Comparison of ENCODE assay signal across 2 cellular contexts in the genomic region with DNA sequence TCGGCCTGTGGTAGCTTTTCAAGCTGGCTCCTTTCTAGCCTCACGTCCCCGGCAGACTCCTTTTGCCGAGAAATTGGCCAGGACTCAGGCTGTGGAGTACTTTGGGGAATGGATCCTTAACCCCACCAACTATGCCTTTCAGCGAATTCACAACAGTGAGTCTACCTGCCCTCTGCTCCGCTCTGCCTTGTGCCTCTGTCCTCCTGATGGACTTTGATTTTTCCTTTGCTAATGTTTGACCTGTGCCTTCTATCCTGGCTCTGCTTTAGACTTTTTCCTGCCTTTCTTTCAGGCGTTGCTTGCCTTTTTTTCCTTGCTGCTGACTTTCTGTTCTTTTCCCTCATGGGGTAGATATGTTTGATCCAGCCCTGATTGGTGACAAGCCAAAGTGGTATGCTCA.
TF ChIP-seq lines count a peak whose summit lies in the region.

No MANE protein-coding gene starts in this region.

TF ChIP-seq in IMR-90, 13 proteins besides CTCF, POLR2A, EP300 and RAD21:
- TF ChIP-seq CHD1 (IDR thresholded peaks at IDR 0.05; ENCODE audit: low read depth, low read length) (no peak), BHLHE40 (IDR thresholded peaks at IDR 0.05; ENCODE audit: low read depth, low read length) (no peak), SMC3 (IDR thresholded peaks at IDR 0.05; ENCODE audit: low read depth, low read length) (no peak), MXI1 (IDR thresholded peaks at IDR 0.05; ENCODE audit: borderline replicate concordance, low read depth, low read length) (no peak), MAZ (IDR thresholded peaks at IDR 0.05; ENCODE audit: borderline replicate concordance, low read depth, low read length) (no peak), RFX5 (IDR thresholded peaks at IDR 0.05; ENCODE audit: low read depth, low read length) (no peak), NFE2L2 (IDR thresholded peaks at IDR 0.05; ENCODE audit: low read depth, low read length) (no peak), CEBPB (IDR thresholded peaks at IDR 0.05; ENCODE audit: low read depth, low read length) (no peak), USF2 (IDR thresholded peaks at IDR 0.05; ENCODE audit: low read depth, low read length) (no peak), FOS (IDR thresholded peaks at IDR 0.05; ENCODE audit: low read depth, low read length) (no peak), MAFK (IDR thresholded peaks at IDR 0.05; ENCODE audit: low read depth, low read length) (no peak), RCOR1 (IDR thresholded peaks at IDR 0.05; ENCODE audit: insufficient replicate concordance, low read length) (no peak), ELK1 (IDR thresholded peaks at IDR 0.05; ENCODE audit: borderline replicate concordance, low read depth, low read length) (no peak)

TF ChIP-seq in HepG2, 621 proteins besides CTCF, POLR2A, EP300 and RAD21 (continues in another document):
- TF ChIP-seq, protein P1, sequence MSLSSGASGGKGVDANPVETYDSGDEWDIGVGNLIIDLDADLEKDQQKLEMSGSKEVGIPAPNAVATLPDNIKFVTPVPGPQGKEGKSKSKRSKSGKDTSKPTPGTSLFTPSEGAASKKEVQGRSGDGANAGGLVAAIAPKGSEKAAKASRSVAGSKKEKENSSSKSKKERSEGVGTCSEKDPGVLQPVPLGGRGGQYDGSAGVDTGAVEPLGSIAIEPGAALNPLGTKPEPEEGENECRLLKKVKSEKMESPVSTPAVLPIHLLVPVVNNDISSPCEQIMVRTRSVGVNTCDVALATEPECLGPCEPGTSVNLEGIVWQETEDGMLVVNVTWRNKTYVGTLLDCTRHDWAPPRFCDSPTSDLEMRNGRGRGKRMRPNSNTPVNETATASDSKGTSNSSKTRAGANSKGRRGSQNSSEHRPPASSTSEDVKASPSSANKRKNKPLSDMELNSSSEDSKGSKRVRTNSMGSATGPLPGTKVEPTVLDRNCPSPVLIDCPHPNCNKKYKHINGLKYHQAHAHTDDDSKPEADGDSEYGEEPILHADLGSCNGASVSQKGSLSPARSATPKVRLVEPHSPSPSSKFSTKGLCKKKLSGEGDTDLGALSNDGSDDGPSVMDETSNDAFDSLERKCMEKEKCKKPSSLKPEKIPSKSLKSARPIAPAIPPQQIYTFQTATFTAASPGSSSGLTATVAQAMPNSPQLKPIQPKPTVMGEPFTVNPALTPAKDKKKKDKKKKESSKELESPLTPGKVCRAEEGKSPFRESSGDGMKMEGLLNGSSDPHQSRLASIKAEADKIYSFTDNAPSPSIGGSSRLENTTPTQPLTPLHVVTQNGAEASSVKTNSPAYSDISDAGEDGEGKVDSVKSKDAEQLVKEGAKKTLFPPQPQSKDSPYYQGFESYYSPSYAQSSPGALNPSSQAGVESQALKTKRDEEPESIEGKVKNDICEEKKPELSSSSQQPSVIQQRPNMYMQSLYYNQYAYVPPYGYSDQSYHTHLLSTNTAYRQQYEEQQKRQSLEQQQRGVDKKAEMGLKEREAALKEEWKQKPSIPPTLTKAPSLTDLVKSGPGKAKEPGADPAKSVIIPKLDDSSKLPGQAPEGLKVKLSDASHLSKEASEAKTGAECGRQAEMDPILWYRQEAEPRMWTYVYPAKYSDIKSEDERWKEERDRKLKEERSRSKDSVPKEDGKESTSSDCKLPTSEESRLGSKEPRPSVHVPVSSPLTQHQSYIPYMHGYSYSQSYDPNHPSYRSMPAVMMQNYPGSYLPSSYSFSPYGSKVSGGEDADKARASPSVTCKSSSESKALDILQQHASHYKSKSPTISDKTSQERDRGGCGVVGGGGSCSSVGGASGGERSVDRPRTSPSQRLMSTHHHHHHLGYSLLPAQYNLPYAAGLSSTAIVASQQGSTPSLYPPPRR (CRISPR knock-in tag; IDR thresholded peaks at IDR 0.05; ENCODE audit: borderline replicate concordance), result no peak
- TF ChIP-seq U2AF2 (IDR thresholded peaks at IDR 0.05; ENCODE audit: low read depth, low read length) (no peak), ZNF574 (CRISPR knock-in tag; IDR thresholded peaks at IDR 0.05) (no peak), NONO (IDR thresholded peaks at IDR 0.05) (no peak), NONO (CRISPR knock-in tag; conservative IDR thresholded peaks at IDR 0.05) (peak; percentile 39; the same call in 1 of the 2 replicates), SIX4 (CRISPR knock-in tag; IDR thresholded peaks at IDR 0.05) (no peak), TEAD3 (CRISPR knock-in tag; optimal IDR thresholded peaks at IDR 0.05; ENCODE audit: borderline replicate concordance) (peak; percentile 52), ZFP41 (CRISPR knock-in tag; IDR thresholded peaks at IDR 0.05; ENCODE audit: borderline replicate concordance) (no peak), ONECUT2 (CRISPR knock-in tag; IDR thresholded peaks at IDR 0.05) (no peak), ELF4 (CRISPR knock-in tag; IDR thresholded peaks at IDR 0.05; ENCODE audit: borderline replicate concordance) (no peak), ZNF788 (CRISPR knock-in tag; IDR thresholded peaks at IDR 0.05; ENCODE audit: borderline replicate concordance) (no peak), HMG20B (CRISPR knock-in tag; conservative IDR thresholded peaks at IDR 0.05) (no peak), PHF20 (CRISPR knock-in tag; IDR thresholded peaks at IDR 0.05) (no peak), FOXO4 (CRISPR knock-in tag; conservative IDR thresholded peaks at IDR 0.05) (no peak), ZNF441 (CRISPR knock-in tag; IDR thresholded peaks at IDR 0.05; ENCODE audit: borderline replicate concordance) (0 out of 2 replicates have a peak, but pooled peaks have one; percentile 32), NCOA1 (CRISPR knock-in tag; IDR thresholded peaks at IDR 0.05) (no peak), ZBTB38 (CRISPR knock-in tag; IDR thresholded peaks at IDR 0.05) (peak; percentile 98), TCF7 (IDR thresholded peaks at IDR 0.05; ENCODE audit: low read depth) (no peak), ZNF484 (CRISPR knock-in tag; IDR thresholded peaks at IDR 0.05; ENCODE audit: borderline replicate concordance, low read depth) (peak; percentile 96; the same call in 1 of the 2 replicates), ZNF34 (CRISPR knock-in tag; IDR thresholded peaks at IDR 0.05; ENCODE audit: borderline replicate concordance) (no peak), ZNF687 (CRISPR knock-in tag; IDR thresholded peaks at IDR 0.05) (0 out of 2 replicates have a peak, but pooled peaks have one; percentile 23)
- TF ChIP-seq, protein P2, sequence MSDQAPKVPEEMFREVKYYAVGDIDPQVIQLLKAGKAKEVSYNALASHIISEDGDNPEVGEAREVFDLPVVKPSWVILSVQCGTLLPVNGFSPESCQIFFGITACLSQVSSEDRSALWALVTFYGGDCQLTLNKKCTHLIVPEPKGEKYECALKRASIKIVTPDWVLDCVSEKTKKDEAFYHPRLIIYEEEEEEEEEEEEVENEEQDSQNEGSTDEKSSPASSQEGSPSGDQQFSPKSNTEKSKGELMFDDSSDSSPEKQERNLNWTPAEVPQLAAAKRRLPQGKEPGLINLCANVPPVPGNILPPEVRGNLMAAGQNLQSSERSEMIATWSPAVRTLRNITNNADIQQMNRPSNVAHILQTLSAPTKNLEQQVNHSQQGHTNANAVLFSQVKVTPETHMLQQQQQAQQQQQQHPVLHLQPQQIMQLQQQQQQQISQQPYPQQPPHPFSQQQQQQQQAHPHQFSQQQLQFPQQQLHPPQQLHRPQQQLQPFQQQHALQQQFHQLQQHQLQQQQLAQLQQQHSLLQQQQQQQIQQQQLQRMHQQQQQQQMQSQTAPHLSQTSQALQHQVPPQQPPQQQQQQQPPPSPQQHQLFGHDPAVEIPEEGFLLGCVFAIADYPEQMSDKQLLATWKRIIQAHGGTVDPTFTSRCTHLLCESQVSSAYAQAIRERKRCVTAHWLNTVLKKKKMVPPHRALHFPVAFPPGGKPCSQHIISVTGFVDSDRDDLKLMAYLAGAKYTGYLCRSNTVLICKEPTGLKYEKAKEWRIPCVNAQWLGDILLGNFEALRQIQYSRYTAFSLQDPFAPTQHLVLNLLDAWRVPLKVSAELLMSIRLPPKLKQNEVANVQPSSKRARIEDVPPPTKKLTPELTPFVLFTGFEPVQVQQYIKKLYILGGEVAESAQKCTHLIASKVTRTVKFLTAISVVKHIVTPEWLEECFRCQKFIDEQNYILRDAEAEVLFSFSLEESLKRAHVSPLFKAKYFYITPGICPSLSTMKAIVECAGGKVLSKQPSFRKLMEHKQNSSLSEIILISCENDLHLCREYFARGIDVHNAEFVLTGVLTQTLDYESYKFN (CRISPR knock-in tag; conservative IDR thresholded peaks at IDR 0.05), result peak; percentile 53
- TF ChIP-seq, protein P3, sequence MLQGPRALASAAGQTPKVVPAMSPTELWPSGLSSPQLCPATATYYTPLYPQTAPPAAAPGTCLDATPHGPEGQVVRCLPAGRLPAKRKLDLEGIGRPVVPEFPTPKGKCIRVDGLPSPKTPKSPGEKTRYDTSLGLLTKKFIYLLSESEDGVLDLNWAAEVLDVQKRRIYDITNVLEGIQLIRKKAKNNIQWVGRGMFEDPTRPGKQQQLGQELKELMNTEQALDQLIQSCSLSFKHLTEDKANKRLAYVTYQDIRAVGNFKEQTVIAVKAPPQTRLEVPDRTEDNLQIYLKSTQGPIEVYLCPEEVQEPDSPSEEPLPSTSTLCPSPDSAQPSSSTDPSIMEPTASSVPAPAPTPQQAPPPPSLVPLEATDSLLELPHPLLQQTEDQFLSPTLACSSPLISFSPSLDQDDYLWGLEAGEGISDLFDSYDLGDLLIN (CRISPR knock-in tag; IDR thresholded peaks at IDR 0.05; ENCODE audit: borderline replicate concordance), result no peak
- TF ChIP-seq, protein P4, sequence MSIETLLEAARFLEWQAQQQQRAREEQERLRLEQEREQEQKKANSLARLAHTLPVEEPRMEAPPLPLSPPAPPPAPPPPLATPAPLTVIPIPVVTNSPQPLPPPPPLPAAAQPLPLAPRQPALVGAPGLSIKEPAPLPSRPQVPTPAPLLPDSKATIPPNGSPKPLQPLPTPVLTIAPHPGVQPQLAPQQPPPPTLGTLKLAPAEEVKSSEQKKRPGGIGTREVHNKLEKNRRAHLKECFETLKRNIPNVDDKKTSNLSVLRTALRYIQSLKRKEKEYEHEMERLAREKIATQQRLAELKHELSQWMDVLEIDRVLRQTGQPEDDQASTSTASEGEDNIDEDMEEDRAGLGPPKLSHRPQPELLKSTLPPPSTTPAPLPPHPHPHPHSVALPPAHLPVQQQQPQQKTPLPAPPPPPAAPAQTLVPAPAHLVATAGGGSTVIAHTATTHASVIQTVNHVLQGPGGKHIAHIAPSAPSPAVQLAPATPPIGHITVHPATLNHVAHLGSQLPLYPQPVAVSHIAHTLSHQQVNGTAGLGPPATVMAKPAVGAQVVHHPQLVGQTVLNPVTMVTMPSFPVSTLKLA (IDR thresholded peaks at IDR 0.05), result no peak
